ENCODE assay signal across 16 cellular contexts in genomic region chr10:93218386-93218785, GRCh38.
A peak's percentile ranks its signal among the peaks of the same experiment; 100 is the strongest.
DNase-seq lines count a peak whose midpoint lies in the region; ATAC-seq, FAIRE-seq and TF ChIP-seq lines count a peak whose summit lies in the region.
"Had no signal": no experiment of that assay in that cellular context is flagged by ENCODE, and none has a peak within 500 bp of the region (broad histone marks: within the 10 kb centered on the region; RNA-seq: fewer than 3 reads in every experiment).

No MANE protein-coding gene starts in this region.

- no TSS peak for BruUV-seq in HepG2 (replicated peaks; lab: Mats Ljungman, UMichigan)

- H3K27ac ChIP-seq in liver (ENCODE audit: low read depth in 1 of 2, low read length in 2 of 2) (no peak overlapping the region), HepG2 (ENCODE audit: extremely low read length, insufficient read depth, low read length) (no peak overlapping the region)
- H3K27ac ChIP-seq: BLaER1 had no signal

- TF ChIP-seq CTCF in liver (IDR thresholded peaks at IDR 0.05; ENCODE audit: low read depth, low read length, missing input control) (no peak), HepG2 (CRISPR knock-in tag; IDR thresholded peaks at IDR 0.05) (no peak)

- intact Hi-C loops in HepG2 (cut with micrococcal nuclease; ENCODE audit: unreplicated experiment): no loop called here

- POLR2A ChIA-PET in HepG2 (lab: Yijun Ruan, JAX): no interaction called here

- no peak for TF ChIP-seq EP300 in HepG2 (IDR thresholded peaks at IDR 0.05; ENCODE audit: low read depth in 2 of 2, low read length in 2 of 2)
- TF ChIP-seq EP300 in HepG2 (CRISPR knock-in tag; IDR thresholded peaks at IDR 0.05; ENCODE audit: borderline replicate concordance): no peak

- TF ChIP-seq RAD21 in liver (IDR thresholded peaks at IDR 0.05): peak; percentile 8 to 37
- no peak for TF ChIP-seq RAD21 in HepG2 (CRISPR knock-in tag; IDR thresholded peaks at IDR 0.05)

- no peaks in the 10 kb centered on the region for H3K79me2 ChIP-seq in HepG2 (ENCODE audit: insufficient read depth, low read length)

- H3K4me1 ChIP-seq in liver (ENCODE audit: control insufficient read depth in 4 of 4, insufficient read depth in 4 of 4, low read length in 3 of 4) (peaks cover 9 to 33% (median 18%) of the 10 kb centered on the region in 4 donors), HepG2 (ENCODE audit: insufficient read depth, low read length) (peaks cover 23% of the 10 kb centered on the region)
- H3K4me1 ChIP-seq: BLaER1 had no signal

- H3K36me3 ChIP-seq in liver (ENCODE audit: control insufficient read depth in 4 of 4, insufficient read depth in 3 of 4, low read depth in 1 of 4, low read length in 3 of 4): no peaks in the 10 kb centered on the region
- H3K36me3 ChIP-seq in HepG2 (replicated peaks in 1 of 2; ENCODE audit: control insufficient read depth in 1 of 2, insufficient read depth in 2 of 2, low read length in 2 of 2): no peaks in the 10 kb centered on the region
- H3K36me3 ChIP-seq: BLaER1 had no signal

- H4K20me1 ChIP-seq in HepG2 (ENCODE audit: insufficient read depth, low read length): no peaks in the 10 kb centered on the region
- H4K20me1 ChIP-seq: BLaER1 had no signal

- DNase-seq in NCI-H1092 treated with DMSO at 0.1 percent for 48 hours (lab: John Stamatoyannopoulos, UW): peak; percentile 66
- DNase-seq in NCI-H1092 (lab: John Stamatoyannopoulos, UW): no peak
- no peak for DNase-seq in HepG2 (ENCODE audit: low spot score)
- peak; percentile 11 for DNase-seq in islet precursor cell
- no peak for DNase-seq in activated CD4-positive, alpha-beta T cell treated with anti-CD3 and anti-CD28 coated beads, Interleukin-2, amount 50 U/mL, for 1 hour
- DNase-seq: 8988T; AML-193; CD8-positive, alpha-beta memory T cell; DMS79; H9 had no signal

- FAIRE-seq in HepG2 (lab: Jason Lieb, UNC): no peak
- FAIRE-seq: GM12878, GM18507 had no signal

- ATAC-seq in HepG2 (no peak), GM19395 (IDR thresholded peaks at IDR 0.05; ENCODE audit: unreplicated experiment) (no peak)
- ATAC-seq: GM12878, GM23338 had no signal

- in situ Hi-C loops in HepG2 (cut with HindIII; ENCODE audit: extremely low pct_ligation_motif_present, low pct_unique_long_range_greater_than_20kb): no loop called here

- TF ChIP-seq POLR2A in HepG2 (IDR thresholded peaks at IDR 0.05; ENCODE audit: insufficient read depth in 1 of 2, low read depth in 2 of 2, low read length in 2 of 2): no peak

- H2AFZ ChIP-seq in HepG2 (ENCODE audit: low read length): no peak overlapping the region
- H2AFZ ChIP-seq: GM23338 had no signal

- no peak overlapping the region for H3K4me3 ChIP-seq in liver (ENCODE audit: low read depth in 1 of 3, low read length in 3 of 3)
- no peak overlapping the region for H3K4me3 ChIP-seq in HepG2 (replicated peaks in 1 of 3; ENCODE audit: insufficient read depth in 1 of 3, low read depth in 2 of 3, low read length in 3 of 3)
- H3K4me3 ChIP-seq: BLaER1, GM12878, GM23338 had no signal

- H3K9ac ChIP-seq in liver (ENCODE audit: low read depth in 1 of 2, low read length in 2 of 2): no peak overlapping the region
- no peak overlapping the region for H3K9ac ChIP-seq in HepG2 (ENCODE audit: insufficient read depth, low read depth, low read length)
- H3K9ac ChIP-seq: BLaER1 had no signal

- H3K9me3 ChIP-seq in liver (ENCODE audit: control insufficient read depth in 4 of 4, low read length in 3 of 4) (no peaks in the 10 kb centered on the region), HepG2 (ENCODE audit: low read length) (no peaks in the 10 kb centered on the region)
- H3K9me3 ChIP-seq: BLaER1 had no signal

- no peak overlapping the region for H3K4me2 ChIP-seq in HepG2 (ENCODE audit: low read depth, low read length)
- H3K4me2 ChIP-seq: BLaER1, GM23338 had no signal

- H3K27me3 ChIP-seq in liver (ENCODE audit: control insufficient read depth in 4 of 4, insufficient read depth in 4 of 4, low read length in 3 of 4) (no peaks in the 10 kb centered on the region), HepG2 (ENCODE audit: control insufficient read depth in 1 of 2, insufficient read depth in 2 of 2, low read length in 2 of 2) (no peaks in the 10 kb centered on the region)
- H3K27me3 ChIP-seq: BLaER1 had no signal

- CTCF ChIA-PET in HepG2 (lab: Yijun Ruan, JAX; ENCODE audit: low intra/inter-chr PET ratio, low total read pairs): no interaction called here

TF ChIP-seq in liver, 16 proteins besides CTCF, POLR2A, EP300 and RAD21 (continues in another document):
- TF ChIP-seq TAF1 (conservative IDR thresholded peaks at IDR 0.05) (no peak), NR2F2 (IDR thresholded peaks at IDR 0.05) (no peak), HNF4A (conservative IDR thresholded peaks at IDR 0.05) (peak; percentile 50 to 58), JUND (IDR thresholded peaks at IDR 0.05) (no peak), ZBTB33 (IDR thresholded peaks at IDR 0.05) (no peak), FOXA1 (IDR thresholded peaks at IDR 0.05) (no peak), RXRA (IDR thresholded peaks at IDR 0.05) (peak; percentile 70 to 72), EGR1 (IDR thresholded peaks at IDR 0.05; ENCODE audit: low read depth in 2 of 2) (no peak), ATF3 (IDR thresholded peaks at IDR 0.05) (no peak), FOXA2 (IDR thresholded peaks at IDR 0.05) (no peak), SP1 (IDR thresholded peaks at IDR 0.05) (peak; percentile 19), GABPA (IDR thresholded peaks at IDR 0.05 in 1 of 2, conservative IDR thresholded peaks at IDR 0.05 in 1 of 2) (no peak), MAX (IDR thresholded peaks at IDR 0.05) (peak; percentile 14), HNF4G (IDR thresholded peaks at IDR 0.05) (no peak), YY1 (IDR thresholded peaks at IDR 0.05) (no peak)

TF ChIP-seq in HepG2, 621 proteins besides CTCF, POLR2A, EP300 and RAD21 (continues in another document):
- TF ChIP-seq GABPB1 (CRISPR knock-in tag; IDR thresholded peaks at IDR 0.05): no peak
- TF ChIP-seq DPF2 (CRISPR knock-in tag; IDR thresholded peaks at IDR 0.05; ENCODE audit: borderline replicate concordance, low read depth): no peak
- TF ChIP-seq ZFP62 (CRISPR knock-in tag; IDR thresholded peaks at IDR 0.05): no peak
- TF ChIP-seq PCBP1 (IDR thresholded peaks at IDR 0.05; ENCODE audit: borderline replicate concordance, low read depth, low read length): no peak
- no peak for TF ChIP-seq CCAR2 (optimal IDR thresholded peaks at IDR 0.05; ENCODE audit: low read depth, low read length)
- no peak for TF ChIP-seq ZNF33A (CRISPR knock-in tag; IDR thresholded peaks at IDR 0.05; ENCODE audit: borderline replicate concordance)
- no peak for TF ChIP-seq ZFP41 (CRISPR knock-in tag; IDR thresholded peaks at IDR 0.05; ENCODE audit: borderline replicate concordance)
- no peak for TF ChIP-seq KIAA2018 (CRISPR knock-in tag; IDR thresholded peaks at IDR 0.05; ENCODE audit: borderline replicate concordance)
- no peak for TF ChIP-seq HCFC1 (IDR thresholded peaks at IDR 0.05; ENCODE audit: low read depth, low read length)
- TF ChIP-seq HDAC2 (CRISPR knock-in tag; IDR thresholded peaks at IDR 0.05): no peak
- no peak for TF ChIP-seq MED13 (CRISPR knock-in tag; IDR thresholded peaks at IDR 0.05)
- no peak for TF ChIP-seq TOE1 (CRISPR knock-in tag; IDR thresholded peaks at IDR 0.05)

Comparison
In these comparisons a context has a peak if more than half of its experiments do, and no peak if none do; other contexts are left out.
1. DNase-seq: peak in NCI-H1092 treated with DMSO at 0.1 percent for 48 hours (single experiment) and islet precursor cell (single experiment); none in NCI-H1092 (single experiment), HepG2 (single experiment) and activated CD4-positive, alpha-beta T cell treated with anti-CD3 and anti-CD28 coated beads, Interleukin-2, amount 50 U/mL, for 1 hour (single experiment).